ENCODE assay signal across 25 cellular contexts in genomic region chr1:237613984-237614383, GRCh38.
"Had no signal": no experiment of that assay in that cellular context is flagged by ENCODE, and none has a peak within 500 bp of the region (broad histone marks: within the 10 kb centered on the region; RNA-seq: fewer than 3 reads in every experiment).

No MANE protein-coding gene starts in this region.

- ATAC-seq: activated CD4-positive, CD25-positive, alpha-beta regulatory T cell treated with anti-CD3 and anti-CD28 coated beads, Interleukin-2, amount 50 U/mL, for 24 hours; activated CD8-positive, alpha-beta memory T cell treated with anti-CD3 and anti-CD28 coated beads, Interleukin-2, amount 10 ng/mL, durations not matched to agents 7 days and 5 days; activated CD8-positive, alpha-beta T cell treated with anti-CD3 and anti-CD28 coated beads, Interleukin-2, amount 10 ng/mL, durations not matched to agents 7 days and 5 days; PC-3; T-cell had no signal

- H3K36me3 Mint-ChIP-seq: activated CD8-positive, alpha-beta memory T cell treated with anti-CD3 and anti-CD28 coated beads, Interleukin-2, amount 10 ng/mL, durations not matched to agents 7 days and 5 days; T-cell had no signal

- H3K27ac Mint-ChIP-seq: activated CD8-positive, alpha-beta memory T cell treated with anti-CD3 and anti-CD28 coated beads, Interleukin-2, amount 10 ng/mL, durations not matched to agents 7 days and 5 days; activated CD8-positive, alpha-beta T cell treated with anti-CD3 and anti-CD28 coated beads, Interleukin-2, amount 10 ng/mL, durations not matched to agents 7 days and 5 days; activated naive CD4-positive, alpha-beta T cell treated with anti-CD3 and anti-CD28 coated beads, Interleukin-2, amount 50 U/mL, for 24 hours; activated T-cell treated with anti-CD3 and anti-CD28 coated beads, Interleukin-2, amount 50 U/mL, for 24 hours; activated T-helper 1 cell treated with anti-CD3 and anti-CD28 coated beads, Interleukin-12 subunit alpha, Interleukin-12 subunit beta, Interleukin-2, Interleukin-4 antibody, amounts not matched to agents 30 ng/mL and 10 ng/mL and 1 ng/mL, durations not matched to agents 14 hours and 24 hours and 36 hours; T-cell had no signal

- H3K27me3 Mint-ChIP-seq: activated CD8-positive, alpha-beta memory T cell treated with anti-CD3 and anti-CD28 coated beads, Interleukin-2, amount 10 ng/mL, durations not matched to agents 7 days and 5 days; activated naive CD4-positive, alpha-beta T cell treated with anti-CD3 and anti-CD28 coated beads, Interleukin-2, amount 50 U/mL, for 24 hours; activated T-cell treated with anti-CD3 and anti-CD28 coated beads, Interleukin-2, amount 50 U/mL, for 24 hours; T-cell had no signal

- H3K4me3 ChIP-seq: breast epithelium, SK-N-MC had no signal

- H3K4me3 Mint-ChIP-seq: activated CD8-positive, alpha-beta memory T cell treated with anti-CD3 and anti-CD28 coated beads, Interleukin-2, amount 10 ng/mL, durations not matched to agents 7 days and 5 days; activated CD8-positive, alpha-beta T cell treated with anti-CD3 and anti-CD28 coated beads, Interleukin-2, amount 10 ng/mL, durations not matched to agents 7 days and 5 days; activated naive CD4-positive, alpha-beta T cell treated with anti-CD3 and anti-CD28 coated beads, Interleukin-2, amount 50 U/mL, for 24 hours; activated T-cell treated with anti-CD3 and anti-CD28 coated beads, Interleukin-2, amount 50 U/mL, for 24 hours; activated T-helper 1 cell treated with anti-CD3 and anti-CD28 coated beads, Interleukin-12 subunit alpha, Interleukin-12 subunit beta, Interleukin-2, Interleukin-4 antibody, amounts not matched to agents 30 ng/mL and 10 ng/mL and 1 ng/mL, durations not matched to agents 14 hours and 24 hours and 36 hours; central memory CD8-positive, alpha-beta T cell; T-cell had no signal

- H3K4me1 ChIP-seq: breast epithelium had no signal

- H3K27ac ChIP-seq: breast epithelium, SK-N-MC, WERI-Rb-1 had no signal

- H3K27me3 ChIP-seq: breast epithelium had no signal

- H3K4me1 Mint-ChIP-seq: activated CD8-positive, alpha-beta memory T cell treated with anti-CD3 and anti-CD28 coated beads, Interleukin-2, amount 10 ng/mL, durations not matched to agents 7 days and 5 days; activated naive CD4-positive, alpha-beta T cell treated with anti-CD3 and anti-CD28 coated beads, Interleukin-2, amount 50 U/mL, for 24 hours; central memory CD8-positive, alpha-beta T cell; T-cell had no signal

- H3K36me3 ChIP-seq: breast epithelium, WERI-Rb-1 had no signal

- DNase-seq: activated CD4-positive, alpha-beta T cell treated with anti-CD3 and anti-CD28 coated beads for 4 hours; activated CD8-positive, alpha-beta memory T cell treated with anti-CD3 and anti-CD28 coated beads, Interleukin-2, amount 10 ng/mL, durations not matched to agents 7 days and 5 days; activated CD8-positive, alpha-beta T cell treated with anti-CD3 and anti-CD28 coated beads, Interleukin-2, amount 10 ng/mL, durations not matched to agents 7 days and 5 days; activated effector memory CD4-positive, alpha-beta T cell treated with Interleukin-2 at 50 U/mL for 16 hours; activated naive CD4-positive, alpha-beta T cell; activated T-cell treated with anti-CD3 and anti-CD28 coated beads, Interleukin-2, amount 50 U/mL, for 24 hours; aorta; KG1; NCI-H1048; NCI-H146; NCI-H187 treated with DMSO at 0.1 percent for 48 hours; NCI-H2081 treated with DMSO at 0.1 percent for 48 hours; NCI-H446; NCI-H524; PC-3; T-cell; T-helper 2 cell; T1000; WERI-Rb-1 had no signal
